9 cellular contexts compared by ENCODE assay signal in genomic region chr10:86585037-86585725, GRCh38.
A peak's percentile ranks its signal among the peaks of the same experiment; 100 is the strongest.
DNase-seq lines count a peak whose midpoint lies in the region; ATAC-seq and TF ChIP-seq lines count a peak whose summit lies in the region.
"Had no signal": no experiment of that assay in that cellular context is flagged by ENCODE, and none has a peak within 500 bp of the region (broad histone marks: within the 10 kb centered on the region; RNA-seq: fewer than 3 reads in every experiment).

No MANE protein-coding gene starts in this region.

- peaks cover 6% of the 10 kb centered on the region for H3K4me1 Mint-ChIP-seq in memory B cell

- H3K27ac Mint-ChIP-seq in memory B cell, result no peak overlapping the region
- H3K27ac Mint-ChIP-seq: T-helper 1 cell treated with Interleukin-12 subunit alpha and Interleukin-12 subunit beta and Interleukin-4 antibody, amounts not matched to agents 30 μg/mL and 1 μg/mL, for 36 hours had no signal

- H3K4me3 ChIP-seq in dorsolateral prefrontal cortex, result peak overlapping the region in 22 of 59 donors; percentile 1 to 52 (median 25)

- H3K27ac ChIP-seq in dorsolateral prefrontal cortex, result peak overlapping the region in 56 of 59 donors; percentile 3 to 89 (median 78)

- DNase-seq in CD1c-positive myeloid dendritic cell (ENCODE audit: extremely low spot score) (peak; percentile 81), GM19240 (ENCODE audit: insufficient read length, low spot score) (peak; percentile 78), NCI-H510A treated with DMSO at 0.1 percent for 48 hours (lab: John Stamatoyannopoulos, UW) (peak; percentile 83), dorsolateral prefrontal cortex (peak; percentile 48 to 81 (median 66)), memory B cell (ENCODE audit: low spot score in 2 of 2) (peak; percentile 68 to 72)
- DNase-seq in activated CD4-positive, alpha-beta T cell treated with anti-CD3 and anti-CD28 coated beads, Interleukin-2, amount 50 U/mL, for 48 hours, result peak; percentile 71 to 81
- peak; percentile 33 for DNase-seq in stimulated activated CD8-positive, alpha-beta memory T cell treated with anti-CD3 and anti-CD28 coated beads, Interleukin-15, amount 100 ng/mL, for 24 hours (ENCODE audit: low read depth)

- TF ChIP-seq CTCF in dorsolateral prefrontal cortex (IDR thresholded peaks at IDR 0.05 in 54 of 56, conservative IDR thresholded peaks at IDR 0.05 in 2 of 56; ENCODE audit: low read depth in 1 of 56, partially characterized antibody in 56 of 56), result peak; percentile 80 to 99 (median 98)

- intact Hi-C loops in dorsolateral prefrontal cortex (cut with DNase I), result loop anchor here (1.0 to 10.0 kb wide), 2 partner anchors 60 to 185 kb away; partner anchors contain the start of gene WAPL (in 1 of the 2)

- no peaks in the 10 kb centered on the region for H3K36me3 Mint-ChIP-seq in memory B cell

- peaks cover 7% of the 10 kb centered on the region for H3K27me3 Mint-ChIP-seq in memory B cell

- peak; percentile 94 for ATAC-seq in HG03354 (IDR thresholded peaks at IDR 0.05; ENCODE audit: poor library complexity, severe bottlenecking, unreplicated experiment)
- ATAC-seq in memory B cell (ENCODE audit: low read depth), result peak; percentile 93

- H3K27me3 ChIP-seq in dorsolateral prefrontal cortex, result no peaks in the 10 kb centered on the region

- H3K4me3 Mint-ChIP-seq in memory B cell, result no peak overlapping the region
- H3K4me3 Mint-ChIP-seq: T-helper 1 cell treated with Interleukin-12 subunit alpha and Interleukin-12 subunit beta and Interleukin-4 antibody, amounts not matched to agents 30 μg/mL and 1 μg/mL, for 36 hours had no signal

- H3K9me3 Mint-ChIP-seq in memory B cell, result no peaks in the 10 kb centered on the region
- H3K9me3 Mint-ChIP-seq: T-helper 1 cell treated with Interleukin-12 subunit alpha and Interleukin-12 subunit beta and Interleukin-4 antibody, amounts not matched to agents 30 μg/mL and 1 μg/mL, for 36 hours had no signal

Comparison
In these comparisons a context has a peak if more than half of its experiments do, and no peak if none do; other contexts are left out.
1. DNase-seq: peak in every context shown above with its lines; median percentile 83 in NCI-H510A treated with DMSO at 0.1 percent for 48 hours; 81 in CD1c-positive myeloid dendritic cell; 78 in GM19240; 76 in activated CD4-positive, alpha-beta T cell treated with anti-CD3 and anti-CD28 coated beads, Interleukin-2, amount 50 U/mL, for 48 hours; 70 in memory B cell; 66 in dorsolateral prefrontal cortex; 33 in stimulated activated CD8-positive, alpha-beta memory T cell treated with anti-CD3 and anti-CD28 coated beads, Interleukin-15, amount 100 ng/mL, for 24 hours.